11 cellular contexts compared by ENCODE assay signal in the genomic region with DNA sequence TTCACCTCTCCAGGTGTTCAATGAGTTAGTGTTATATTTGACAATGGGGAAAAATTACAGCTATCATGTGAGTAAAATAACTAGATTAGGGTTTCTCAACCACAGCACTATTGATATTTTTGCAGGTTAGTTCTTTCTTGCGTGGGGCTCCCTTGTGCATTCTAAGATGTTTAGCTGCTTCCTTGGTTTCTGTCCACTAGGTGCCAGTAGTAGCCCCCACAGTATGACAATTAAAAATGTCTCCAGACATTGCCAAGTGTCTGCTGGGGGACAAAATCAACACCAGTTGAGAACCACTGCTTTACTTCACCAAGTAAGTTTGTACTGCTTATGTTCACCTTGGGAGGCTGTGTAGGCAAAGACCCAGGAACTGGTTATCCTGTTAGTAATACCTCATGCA.
A peak's percentile ranks its signal among the peaks of the same experiment; 100 is the strongest.
DNase-seq lines count a peak whose midpoint lies in the region; ATAC-seq, FAIRE-seq and TF ChIP-seq lines count a peak whose summit lies in the region.
"Had no signal": no experiment of that assay in that cellular context is flagged by ENCODE, and none has a peak within 500 bp of the region (broad histone marks: within the 10 kb centered on the region; RNA-seq: fewer than 3 reads in every experiment).

No MANE protein-coding gene starts in this region.

- no peak overlapping the region for H3K4ac ChIP-seq in H1 (replicated peaks; ENCODE audit: insufficient read length, low read depth, low read length)

- H4K20me1 ChIP-seq in SK-N-SH (ENCODE audit: insufficient read depth) (no peaks in the 10 kb centered on the region), H1 (replicated peaks in 1 of 2; ENCODE audit: control insufficient read depth in 1 of 2, insufficient read depth in 2 of 2, low read length in 2 of 2) (no peaks in the 10 kb centered on the region)

- H3K4me2 ChIP-seq in SK-N-SH (no peak overlapping the region), H1 (ENCODE audit: insufficient read depth in 1 of 2, low read depth in 2 of 2, low read length in 2 of 2) (no peak overlapping the region)

- CTCF ChIA-PET in SK-N-SH (lab: Yijun Ruan, JAX) (no interaction called here), H1 (lab: Charles Lee; ENCODE audit: partially characterized antibody) (interaction anchor here (0.7 to 1.1 kb wide), 6 partner anchors 13 to 399 kb away, joined by 3 to 4 read pairs (median 3); no protein-coding TSS in a partner anchor)

- TF ChIP-seq EP300 in SK-N-SH (IDR thresholded peaks at IDR 0.05; ENCODE audit: borderline replicate concordance in 1 of 2, low read depth in 1 of 2, low read length in 1 of 2) (no peak), H1 (IDR thresholded peaks at IDR 0.05; ENCODE audit: borderline replicate concordance in 1 of 2, low read depth in 2 of 2, low read length in 2 of 2) (no peak)

- H2BK15ac ChIP-seq in H1 (ENCODE audit: low read length) = no peak overlapping the region

- H3K79me2 ChIP-seq in SK-N-SH (ENCODE audit: insufficient read depth) (no peaks in the 10 kb centered on the region), H1 (ENCODE audit: control insufficient read depth in 1 of 2, insufficient read depth in 2 of 2, low read length in 2 of 2) (no peaks in the 10 kb centered on the region)

- no peaks in the 10 kb centered on the region for H3F3A ChIP-seq in SK-N-SH (replicated peaks; ENCODE audit: insufficient read depth)

- no peaks in the 10 kb centered on the region for H3K27me3 Mint-ChIP-seq in type B pancreatic cell

- no peak for TF ChIP-seq POLR2A in H1 (IDR thresholded peaks at IDR 0.05; ENCODE audit: control extremely low read depth in 1 of 2, low read depth in 2 of 2, low read length in 2 of 2)

- no peak overlapping the region for H3K4me3 ChIP-seq in SK-N-SH (ENCODE audit: low read depth in 2 of 2, low read length in 1 of 2)
- no peak overlapping the region for H3K4me3 ChIP-seq in H1 (ENCODE audit: extremely low read depth in 1 of 4, insufficient read depth in 2 of 4, low read depth in 3 of 4, low read length in 4 of 4)

- TF ChIP-seq CTCF in SK-N-SH (IDR thresholded peaks at IDR 0.05) = peak; percentile 24; the same call in 1 of the 2 replicates
- peak in 2 of 3 experiments; percentile 54 to 59; a peak in 2 of 4 replicates for TF ChIP-seq CTCF in H1 (IDR thresholded peaks at IDR 0.05; ENCODE audit: control extremely low read depth in 1 of 3, insufficient read depth in 1 of 3, low read depth in 1 of 3, low read length in 3 of 3)
- TF ChIP-seq CTCF in type B pancreatic cell (conservative IDR thresholded peaks at IDR 0.05) = peak; percentile 65

- H3K18ac ChIP-seq in H1 (ENCODE audit: extremely low read depth, low read length) = no peak overlapping the region

- H2AK5ac ChIP-seq in H1 (ENCODE audit: low read depth, low read length) = no peak overlapping the region

- H3K4me1 ChIP-seq in SK-N-SH (ENCODE audit: control insufficient read depth in 1 of 2, insufficient read depth in 2 of 2, low read depth in 1 of 2, low read length in 1 of 2) (no peaks in the 10 kb centered on the region), H1 (replicated peaks in 1 of 4; ENCODE audit: control insufficient read depth in 3 of 4, insufficient read depth in 4 of 4, low read length in 3 of 4) (no peaks in the 10 kb centered on the region)

- H4K8ac ChIP-seq in H1 (ENCODE audit: extremely low read depth, insufficient read depth, low read length) = no peak overlapping the region

- no peaks in the 10 kb centered on the region for H3K9me2 ChIP-seq in SK-N-SH

- no peak overlapping the region for H4K5ac ChIP-seq in H1 (ENCODE audit: insufficient read length, low read depth, low read length)

- peak; percentile 68 for FAIRE-seq in H1 (lab: Jason Lieb, UNC)

- H3K9me3 ChIP-seq in SK-N-SH (no peaks in the 10 kb centered on the region), H1 (ENCODE audit: insufficient read depth in 2 of 2, low read depth in 1 of 2, low read length in 1 of 2) (no peaks in the 10 kb centered on the region)

- H3K56ac ChIP-seq in H1 (replicated peaks; ENCODE audit: insufficient read length, low read depth, low read length) = no peak overlapping the region

- H3K4me1 Mint-ChIP-seq in type B pancreatic cell (ENCODE audit: unreplicated experiment) = peaks cover 13% of the 10 kb centered on the region
- H3K4me1 Mint-ChIP-seq: naive thymus-derived CD8-positive, alpha-beta T cell had no signal

- no peak overlapping the region for H2BK5ac ChIP-seq in H1 (ENCODE audit: low read depth, low read length)

- H3K36me3 Mint-ChIP-seq in type B pancreatic cell = no peaks in the 10 kb centered on the region
- H3K36me3 Mint-ChIP-seq: naive thymus-derived CD8-positive, alpha-beta T cell had no signal

- no peak overlapping the region for H2BK120ac ChIP-seq in H1 (replicated peaks; ENCODE audit: low read depth, low read length)

- H3K27me3 ChIP-seq in SK-N-SH (ENCODE audit: insufficient read depth) (no peaks in the 10 kb centered on the region), H1 (replicated peaks in 1 of 4; ENCODE audit: control insufficient read depth in 3 of 4, extremely low read depth in 1 of 4, insufficient read depth in 3 of 4, low read length in 3 of 4) (no peaks in the 10 kb centered on the region)

- no peaks in the 10 kb centered on the region for H3K9me3 Mint-ChIP-seq in type B pancreatic cell

- H3K27ac Mint-ChIP-seq in type B pancreatic cell = no peak overlapping the region
- H3K27ac Mint-ChIP-seq: HFFc6; naive thymus-derived CD8-positive, alpha-beta T cell had no signal

- no peak overlapping the region for H3K4me3 Mint-ChIP-seq in type B pancreatic cell
- H3K4me3 Mint-ChIP-seq: HFFc6; naive thymus-derived CD8-positive, alpha-beta T cell had no signal

- no peak overlapping the region for H2BK12ac ChIP-seq in H1 (ENCODE audit: low read depth, low read length)

- H2BK20ac ChIP-seq in H1 (ENCODE audit: low read length) = no peak overlapping the region

- no peak overlapping the region for H3K9ac ChIP-seq in SK-N-SH
- no peak overlapping the region for H3K9ac ChIP-seq in H1 (replicated peaks in 1 of 4; ENCODE audit: extremely low read depth in 1 of 4, low read depth in 3 of 4, low read length in 3 of 4)

- no peak overlapping the region for H4K91ac ChIP-seq in H1 (replicated peaks; ENCODE audit: insufficient read length, low read length)

- POLR2A ChIA-PET in SK-N-SH (lab: Yijun Ruan, JAX) (no interaction called here), H1 (lab: Charles Lee; ENCODE audit: partially characterized antibody) (no interaction called here)

- no peak overlapping the region for H2AFZ ChIP-seq in SK-N-SH (ENCODE audit: low read depth)
- no peak overlapping the region for H2AFZ ChIP-seq in H1 (ENCODE audit: low read length)

- 6% methylated on average over 1 of the region's 1 CpG for WGBS in SK-N-SH (ENCODE audit: low lambda C conversion rate)
- 83% methylated on average over 1 of the region's 1 CpG; no CpG with 5 or more reads in 1 of the 2 experiments for WGBS in H1 (ENCODE audit: extremely low coverage in 1 of 2, insufficient coverage in 1 of 2, insufficient read length in 1 of 2, insufficient replicate concordance in 2 of 2, low coverage in 1 of 2, low lambda C conversion rate in 2 of 2, missing lambda C conversion rate in 1 of 2), 2 experiments

- no peaks in the 10 kb centered on the region for H3K23me2 ChIP-seq in H1 (ENCODE audit: low read depth, low read length)

- ATAC-seq in SK-N-SH treated with all-trans-retinoic acid at 6 μM for 48 hours = no peak
- ATAC-seq in GM18520 (IDR thresholded peaks at IDR 0.05; ENCODE audit: unreplicated experiment) = no peak
- no peak for ATAC-seq in GM18907 (IDR thresholded peaks at IDR 0.05; ENCODE audit: unreplicated experiment)
- ATAC-seq: naive thymus-derived CD8-positive, alpha-beta T cell had no signal

- H3K79me1 ChIP-seq in H1 (ENCODE audit: low read depth, low read length) = no peaks in the 10 kb centered on the region

- no peak overlapping the region for H3K23ac ChIP-seq in H1 (ENCODE audit: insufficient read length)

- DNase-seq in SK-N-SH (no peak), NCI-H69 (lab: John Stamatoyannopoulos, UW) (peak; percentile 14), H1 (ENCODE audit: low read depth in 1 of 2, low spot score in 2 of 2) (no peak), type B pancreatic cell (ENCODE audit: extremely low spot score, unreplicated experiment) (no peak), hepatic stellate cell (ENCODE audit: low spot score) (no peak)
- DNase-seq: activated effector memory CD4-positive, alpha-beta T cell treated with Interleukin-2 at 50 U/mL for 16 hours; HFFc6; naive thymus-derived CD8-positive, alpha-beta T cell had no signal

- H3K27ac ChIP-seq in SK-N-SH (ENCODE audit: low read depth in 2 of 2, low read length in 1 of 2) (no peak overlapping the region), H1 (ENCODE audit: low read depth, low read length) (no peak overlapping the region)

- H3K36me3 ChIP-seq in SK-N-SH (replicated peaks in 1 of 2; ENCODE audit: control insufficient read depth in 1 of 2, insufficient read depth in 2 of 2, low read length in 1 of 2) = no peaks in the 10 kb centered on the region
- H3K36me3 ChIP-seq in H1 (ENCODE audit: control insufficient read depth in 2 of 4, insufficient read depth in 4 of 4, low read length in 3 of 4) = no peaks in the 10 kb centered on the region

- no peak overlapping the region for H3K14ac ChIP-seq in H1 (ENCODE audit: insufficient read length)

- TF ChIP-seq RAD21 in SK-N-SH (IDR thresholded peaks at IDR 0.05; ENCODE audit: low read length) = no peak
- peak; percentile 78 to 83 for TF ChIP-seq RAD21 in H1 (IDR thresholded peaks at IDR 0.05 in 1 of 2, conservative IDR thresholded peaks at IDR 0.05 in 1 of 2; ENCODE audit: low read depth in 2 of 2, low read length in 2 of 2)

TF ChIP-seq in SK-N-SH, 30 proteins besides CTCF, POLR2A, EP300 and RAD21 (continues in another document):
- TF ChIP-seq MXI1 (IDR thresholded peaks at IDR 0.05; ENCODE audit: low read depth, low read length) (no peak), NFIC (IDR thresholded peaks at IDR 0.05; ENCODE audit: borderline replicate concordance) (no peak), FOXM1 (IDR thresholded peaks at IDR 0.05; ENCODE audit: low read depth) (no peak), RFX5 (IDR thresholded peaks at IDR 0.05; ENCODE audit: low read length) (no peak), EZH2phosphoT487 (IDR thresholded peaks at IDR 0.05; ENCODE audit: borderline replicate concordance, low read depth) (no peak)

TF ChIP-seq in H1, 55 proteins besides CTCF, POLR2A, EP300 and RAD21:
- no peak for TF ChIP-seq POLR2AphosphoS5 (IDR thresholded peaks at IDR 0.05; ENCODE audit: low read depth, low read length)
- no peak for TF ChIP-seq JUN (IDR thresholded peaks at IDR 0.05; ENCODE audit: low read depth, low read length)
- TF ChIP-seq TBP (IDR thresholded peaks at IDR 0.05; ENCODE audit: low read depth, low read length) = no peak
